In the genomic region with DNA sequence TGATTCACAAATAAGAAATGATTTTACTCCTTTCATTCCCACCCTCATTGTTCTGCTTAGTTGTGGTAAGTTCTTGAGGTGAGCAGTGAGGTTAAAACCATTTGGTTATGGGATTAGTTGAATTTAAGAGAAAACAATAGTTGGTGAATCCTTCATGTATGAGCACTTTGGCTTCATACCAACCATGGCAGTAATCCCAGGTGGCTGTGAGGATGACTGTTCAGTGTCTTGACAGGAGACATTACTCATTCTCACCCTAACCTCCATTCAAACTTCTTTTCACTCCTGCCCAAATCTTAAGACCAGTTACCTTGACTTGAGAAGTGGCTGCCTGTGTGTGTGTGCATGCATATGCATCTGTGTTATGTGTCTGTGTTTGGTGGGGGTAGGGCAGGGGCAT, we compare ENCODE assay signal across 16 cellular contexts.
DNase-seq lines count a peak whose midpoint lies in the region; ATAC-seq and TF ChIP-seq lines count a peak whose summit lies in the region.
"Had no signal": no experiment of that assay in that cellular context is flagged by ENCODE, and none has a peak within 500 bp of the region (broad histone marks: within the 10 kb centered on the region; RNA-seq: fewer than 3 reads in every experiment).

No MANE protein-coding gene starts in this region.

- H2AK5ac ChIP-seq in trophoblast cell (ENCODE audit: low read length): no peak overlapping the region

- H3K36me3 Mint-ChIP-seq in activated CD8-positive, alpha-beta memory T cell treated with anti-CD3 and anti-CD28 coated beads, Interleukin-2, amount 10 ng/mL, durations not matched to agents 7 days and 5 days: peaks cover 7% of the 10 kb centered on the region

- TF ChIP-seq EP300 in stomach (IDR thresholded peaks at IDR 0.05): no peak

- peaks cover 20% of the 10 kb centered on the region for H3K4me1 Mint-ChIP-seq in activated CD8-positive, alpha-beta memory T cell treated with anti-CD3 and anti-CD28 coated beads, Interleukin-2, amount 10 ng/mL, durations not matched to agents 7 days and 5 days

- no peak overlapping the region for H3K23ac ChIP-seq in trophoblast cell (ENCODE audit: low read length)

- no peaks in the 10 kb centered on the region for H3K9me2 ChIP-seq in PC-3 (replicated peaks; ENCODE audit: low read length)

- no peaks in the 10 kb centered on the region for H3K79me2 ChIP-seq in PC-3 (ENCODE audit: low read length)
- H3K79me2 ChIP-seq in trophoblast cell (ENCODE audit: control insufficient read depth, insufficient read depth, low read length, poor library complexity): no peaks in the 10 kb centered on the region

- no peak overlapping the region for H2BK12ac ChIP-seq in trophoblast cell (ENCODE audit: low read length)

- H3K9me3 ChIP-seq in PC-3 (ENCODE audit: low read length) (no peaks in the 10 kb centered on the region), stomach (no peaks in the 10 kb centered on the region), trophoblast cell (ENCODE audit: insufficient read depth, low read depth, low read length) (no peaks in the 10 kb centered on the region)
- H3K9me3 ChIP-seq: BLaER1, thoracic aorta had no signal

- BruUV-seq in PC-3 (replicated peaks; lab: Mats Ljungman, UMichigan): no TSS peak

- no peak for TF ChIP-seq POLR2A in stomach (IDR thresholded peaks at IDR 0.05)

- H4K8ac ChIP-seq in trophoblast cell (ENCODE audit: low read depth, low read length): no peak overlapping the region

- no peak overlapping the region for H2BK5ac ChIP-seq in trophoblast cell (ENCODE audit: low read depth, low read length, poor library complexity)

- H3K18ac ChIP-seq in trophoblast cell (ENCODE audit: low read length): no peak overlapping the region

- H3K4ac ChIP-seq in trophoblast cell (ENCODE audit: low read depth, low read length): no peak overlapping the region

- H3K27ac ChIP-seq in PC-3 (ENCODE audit: low read length): peak overlapping the region; percentile 92
- peak overlapping the region in 4 of 5 donors; percentile 41 to 81 (median 73) for H3K27ac ChIP-seq in stomach
- H3K27ac ChIP-seq in trophoblast cell (ENCODE audit: low read depth, low read length): no peak overlapping the region
- H3K27ac ChIP-seq: BLaER1, thoracic aorta had no signal

- no peak for DNase-seq in activated CD8-positive, alpha-beta memory T cell treated with anti-CD3 and anti-CD28 coated beads, Interleukin-2, amount 10 ng/mL, durations not matched to agents 7 days and 5 days
- DNase-seq in activated CD8-positive, alpha-beta memory T cell treated with anti-CD3 and anti-CD28 coated beads for 24 hours: no peak
- DNase-seq in PC-3: peak; percentile 75
- peak; percentile 93 for DNase-seq in fibroblast of mammary gland (ENCODE audit: low read depth)
- no peak for DNase-seq in stomach
- DNase-seq in trophoblast cell: no peak
- DNase-seq in SIG-M5 treated with dmso at 0.1 percent for 504 hours (lab: John Stamatoyannopoulos, UW; ENCODE audit: unreplicated experiment): no peak
- DNase-seq in putamen (ENCODE audit: low spot score): no peak
- DNase-seq: activated CD4-positive, CD25-positive, alpha-beta regulatory T cell; endodermal cell; immature natural killer cell; NCI-H187; stimulated activated CD4-positive, alpha-beta T cell treated with anti-CD3 and anti-CD28 coated beads, Interleukin-4, amount 100 ng/mL, for 24 hours had no signal

- H3F3A ChIP-seq in PC-3 (ENCODE audit: low read length, unreplicated experiment): peaks cover 6% of the 10 kb centered on the region

- H3K27me3 ChIP-seq in PC-3 (ENCODE audit: low read length) (no peaks in the 10 kb centered on the region), stomach (no peaks in the 10 kb centered on the region), trophoblast cell (ENCODE audit: insufficient read depth, low read length) (no peaks in the 10 kb centered on the region)
- H3K27me3 ChIP-seq: BLaER1 had no signal

- TF ChIP-seq CTCF in PC-3 (conservative IDR thresholded peaks at IDR 0.05; ENCODE audit: low read depth, low read length): no peak
- TF ChIP-seq CTCF in fibroblast of mammary gland (conservative IDR thresholded peaks at IDR 0.05; ENCODE audit: control insufficient read depth, insufficient read depth, low read depth, low read length): no peak
- no peak for TF ChIP-seq CTCF in stomach (IDR thresholded peaks at IDR 0.05)

- H3K27me3 Mint-ChIP-seq in activated CD8-positive, alpha-beta memory T cell treated with anti-CD3 and anti-CD28 coated beads, Interleukin-2, amount 10 ng/mL, durations not matched to agents 7 days and 5 days: no peaks in the 10 kb centered on the region

- no peak overlapping the region for H2BK120ac ChIP-seq in trophoblast cell (ENCODE audit: insufficient read depth, low read length, poor library complexity)

- H3K36me3 ChIP-seq in PC-3 (ENCODE audit: low read depth, low read length) (no peaks in the 10 kb centered on the region), stomach (no peaks in the 10 kb centered on the region), trophoblast cell (ENCODE audit: control insufficient read depth in 1 of 2, insufficient read depth in 2 of 2, low read length in 2 of 2) (no peaks in the 10 kb centered on the region)
- H3K36me3 ChIP-seq: BLaER1, thoracic aorta had no signal

- no peaks in the 10 kb centered on the region for H4K20me1 ChIP-seq in PC-3 (ENCODE audit: low read length)
- H4K20me1 ChIP-seq: BLaER1 had no signal

- H3K4me3 ChIP-seq in PC-3 (ENCODE audit: low read length) (peak overlapping the region; percentile 43; the same call in 1 of the 2 replicates), fibroblast of mammary gland (ENCODE audit: control insufficient read depth, low read depth, low read length) (no peak overlapping the region), stomach (no peak overlapping the region), trophoblast cell (ENCODE audit: low read depth, low read length) (no peak overlapping the region)
- H3K4me3 ChIP-seq: BLaER1, thoracic aorta had no signal

- no peak overlapping the region for H4K91ac ChIP-seq in trophoblast cell (ENCODE audit: low read depth, low read length)

- no peak overlapping the region for H3K14ac ChIP-seq in trophoblast cell (ENCODE audit: low read length)

- H3K4me2 ChIP-seq in PC-3 (ENCODE audit: low read length): peak overlapping the region; percentile 68
- H3K4me2 ChIP-seq in trophoblast cell (ENCODE audit: low read length): no peak overlapping the region
- H3K4me2 ChIP-seq: BLaER1 had no signal

- no peaks in the 10 kb centered on the region for H3K79me1 ChIP-seq in trophoblast cell (ENCODE audit: low read length)

- POLR2A ChIA-PET in PC-3 (lab: Charles Lee; ENCODE audit: unreplicated experiment): no interaction called here

- no peaks in the 10 kb centered on the region for H3K9me3 Mint-ChIP-seq in activated CD8-positive, alpha-beta memory T cell treated with anti-CD3 and anti-CD28 coated beads, Interleukin-2, amount 10 ng/mL, durations not matched to agents 7 days and 5 days (ENCODE audit: low read depth)
- H3K9me3 Mint-ChIP-seq: endodermal cell, immature natural killer cell had no signal

- no peak overlapping the region for H4K12ac ChIP-seq in trophoblast cell (ENCODE audit: low read depth, low read length)

- H3K9ac ChIP-seq in PC-3 (ENCODE audit: low read length) (peak overlapping the region; percentile 57), trophoblast cell (ENCODE audit: low read length) (no peak overlapping the region)
- H3K9ac ChIP-seq: BLaER1 had no signal

- intact Hi-C loops in PC-3 (cut with micrococcal nuclease): loop anchor here (2.0 kb wide), 1 partner anchor 143 kb away; the partner anchor contains the start of gene SETBP1
- intact Hi-C loops in stomach (cut with DNase I; ENCODE audit: low total_unique reads): no loop called here

- H3K4me3 Mint-ChIP-seq in activated CD8-positive, alpha-beta memory T cell treated with anti-CD3 and anti-CD28 coated beads, Interleukin-2, amount 10 ng/mL, durations not matched to agents 7 days and 5 days: no peak overlapping the region
- H3K4me3 Mint-ChIP-seq: endodermal cell, immature natural killer cell, neural crest cell had no signal

- CTCF ChIA-PET in activated CD8-positive, alpha-beta memory T cell treated with anti-CD3 and anti-CD28 coated beads, Interleukin-2, amount 10 ng/mL, durations not matched to agents 7 days and 5 days (lab: Charles Lee): interaction anchor here (1.1 kb wide), 1 partner anchor 18 kb away, joined by 4 read pairs; no protein-coding TSS in a partner anchor
- CTCF ChIA-PET in PC-3 (lab: Charles Lee): no interaction called here

- no peak overlapping the region for H3K27ac Mint-ChIP-seq in activated CD8-positive, alpha-beta memory T cell treated with anti-CD3 and anti-CD28 coated beads, Interleukin-2, amount 10 ng/mL, durations not matched to agents 7 days and 5 days
- H3K27ac Mint-ChIP-seq: endodermal cell, immature natural killer cell had no signal

- ATAC-seq in activated CD8-positive, alpha-beta memory T cell treated with anti-CD3 and anti-CD28 coated beads, Interleukin-2, amount 10 ng/mL, durations not matched to agents 7 days and 5 days: peak; percentile 58
- peak; percentile 61 for ATAC-seq in PC-3

- H2AFZ ChIP-seq in PC-3 (ENCODE audit: low read length) (no peak overlapping the region), trophoblast cell (ENCODE audit: insufficient read depth, low read length, poor library complexity) (no peak overlapping the region)

- peaks cover 40% of the 10 kb centered on the region for H3K4me1 ChIP-seq in PC-3 (ENCODE audit: insufficient read depth, low read length)
- H3K4me1 ChIP-seq in stomach: peaks cover 38 to 96% (median 60%) of the 10 kb centered on the region in 4 donors
- peaks cover 4 to 6% of the 10 kb centered on the region in 2 experiments for H3K4me1 ChIP-seq in trophoblast cell (ENCODE audit: control insufficient read depth in 1 of 2, insufficient read depth in 2 of 2, low read length in 2 of 2)

Comparison
In these comparisons a context has a peak if more than half of its experiments do, and no peak if none do; other contexts are left out.
1. DNase-seq: peak in PC-3 (single experiment) and fibroblast of mammary gland (single experiment); none in activated CD8-positive, alpha-beta memory T cell treated with anti-CD3 and anti-CD28 coated beads, Interleukin-2, amount 10 ng/mL, durations not matched to agents 7 days and 5 days (single experiment), activated CD8-positive, alpha-beta memory T cell treated with anti-CD3 and anti-CD28 coated beads for 24 hours (single experiment), stomach (single experiment), trophoblast cell (0 of 2), SIG-M5 treated with dmso at 0.1 percent for 504 hours (single experiment) and putamen (single experiment).